Comparison of ENCODE assay signal across 1 cellular context in genomic region chr16:57192720-57193486, GRCh38.
TF ChIP-seq lines count a peak whose summit lies in the region.

No MANE protein-coding gene starts in this region.

TF ChIP-seq in GM23338, 12 proteins besides CTCF, POLR2A, EP300 and RAD21:
- TF ChIP-seq EZH2phosphoT487 (IDR thresholded peaks at IDR 0.05; ENCODE audit: unreplicated experiment): no peak
- TF ChIP-seq ZNF462 (CRISPR knock-in tag; IDR thresholded peaks at IDR 0.05): no peak
- no peak for TF ChIP-seq ZNF114 (CRISPR knock-in tag; IDR thresholded peaks at IDR 0.05)
- no peak for TF ChIP-seq NANOG (IDR thresholded peaks at IDR 0.05; ENCODE audit: borderline replicate concordance)
- no peak for TF ChIP-seq CREB1 (CRISPR knock-in tag; IDR thresholded peaks at IDR 0.05; ENCODE audit: low read depth)
- TF ChIP-seq ZNF331 (CRISPR knock-in tag; IDR thresholded peaks at IDR 0.05; ENCODE audit: low read depth): no peak
- TF ChIP-seq POLR2AphosphoS5 (IDR thresholded peaks at IDR 0.05; ENCODE audit: low read depth): no peak
- no peak for TF ChIP-seq EZH2 (IDR thresholded peaks at IDR 0.05; ENCODE audit: low read depth, unreplicated experiment)
- no peak for TF ChIP-seq REST (IDR thresholded peaks at IDR 0.05; ENCODE audit: unreplicated experiment)
- no peak for TF ChIP-seq ETS1 (IDR thresholded peaks at IDR 0.05)
- TF ChIP-seq JUNB (IDR thresholded peaks at IDR 0.05; ENCODE audit: unreplicated experiment): no peak
- TF ChIP-seq STAT1 (IDR thresholded peaks at IDR 0.05; ENCODE audit: unreplicated experiment): no peak
